In genomic region chr7:22572937-22573336, GRCh38 we compare ENCODE assay signal across 13 cellular contexts.
DNase-seq lines count a peak whose midpoint lies in the region; ATAC-seq and TF ChIP-seq lines count a peak whose summit lies in the region.
"Had no signal": no experiment of that assay in that cellular context is flagged by ENCODE, and none has a peak within 500 bp of the region (broad histone marks: within the 10 kb centered on the region; RNA-seq: fewer than 3 reads in every experiment).

No MANE protein-coding gene starts in this region.

- H3K27ac ChIP-seq in OCI-LY7 (ENCODE audit: low read depth, low read length, poor library complexity, severe bottlenecking) (no peak overlapping the region), aorta (ENCODE audit: low read depth in 1 of 2, low read length in 2 of 2) (no peak overlapping the region)

- H3K79me2 ChIP-seq in OCI-LY7 (ENCODE audit: insufficient read depth, low read depth, low read length): no peaks in the 10 kb centered on the region

- no peak overlapping the region for H2AFZ ChIP-seq in OCI-LY7 (ENCODE audit: low read length)

- H3K36me3 Mint-ChIP-seq in mesothelial cell of epicardium: no peaks in the 10 kb centered on the region
- no peaks in the 10 kb centered on the region for H3K36me3 Mint-ChIP-seq in activated T-cell treated with anti-CD3 and anti-CD28 coated beads, Interleukin-2, amount 50 U/mL, for 4 hours (ENCODE audit: insufficient read depth)
- H3K36me3 Mint-ChIP-seq in activated CD4-positive, alpha-beta T cell treated with anti-CD3 and anti-CD28 coated beads, Interleukin-2, amount 10 ng/mL, durations not matched to agents 24 days and 14 days (ENCODE audit: low read depth): no peaks in the 10 kb centered on the region
- H3K36me3 Mint-ChIP-seq: CD4-positive, alpha-beta memory T cell had no signal

- POLR2A ChIA-PET in OCI-LY7 (lab: Charles Lee): no interaction called here

- H3K9me3 ChIP-seq in OCI-LY7 (ENCODE audit: low read length) (no peaks in the 10 kb centered on the region), aorta (ENCODE audit: control insufficient read depth, low read length) (no peaks in the 10 kb centered on the region)

- CTCF ChIA-PET in OCI-LY7 (lab: Charles Lee; ENCODE audit: unreplicated experiment): interaction anchor here (1.0 kb wide), 1 partner anchor 16 kb away, joined by 4 read pairs; no protein-coding TSS in a partner anchor

- peak; percentile 97 for DNase-seq in Daoy (ENCODE audit: low read depth)
- peak; percentile 98 for DNase-seq in M059J (ENCODE audit: low read depth)
- DNase-seq in choroid plexus epithelial cell (ENCODE audit: low read depth): peak; percentile 56
- DNase-seq in mesothelial cell of epicardium (ENCODE audit: low spot score in 2 of 2, unreplicated experiment in 2 of 2): no peak
- DNase-seq in OCI-LY7 (ENCODE audit: low spot score): no peak
- no peak for DNase-seq in aorta
- no peak for DNase-seq in activated T-cell treated with anti-CD3 and anti-CD28 coated beads, Interleukin-2, amount 50 U/mL, for 4 hours
- no peak for DNase-seq in activated CD4-positive, alpha-beta T cell treated with anti-CD3 and anti-CD28 coated beads, Interleukin-2, amount 10 ng/mL, durations not matched to agents 24 days and 14 days
- DNase-seq: CD4-positive, alpha-beta memory T cell; GOT3; stimulated activated naive CD4-positive, alpha-beta T cell treated with Interleukin-2 at 50 U/mL for 16 hours had no signal

- no peak for ATAC-seq in aorta (ENCODE audit: low FRiP score)
- ATAC-seq in activated T-cell treated with anti-CD3 and anti-CD28 coated beads, Interleukin-2, amount 50 U/mL, for 4 hours: no peak
- ATAC-seq: activated CD4-positive, CD25-positive, alpha-beta regulatory T cell treated with anti-CD3 and anti-CD28 coated beads, Interleukin-2, amount 50 U/mL, for 24 hours; activated naive CD4-positive, alpha-beta T cell treated with anti-CD3 and anti-CD28 coated beads, Interleukin-2, amount 50 U/mL, for 72 hours had no signal

- no peaks in the 10 kb centered on the region for H3K27me3 ChIP-seq in aorta (ENCODE audit: control insufficient read depth in 1 of 2, insufficient read depth in 2 of 2, low read length in 1 of 2)

- H3K4me2 ChIP-seq in OCI-LY7 (ENCODE audit: low read length): no peak overlapping the region

- H3K27me3 Mint-ChIP-seq in mesothelial cell of epicardium (ENCODE audit: low read depth): no peaks in the 10 kb centered on the region
- peaks cover 33% of the 10 kb centered on the region for H3K27me3 Mint-ChIP-seq in activated T-cell treated with anti-CD3 and anti-CD28 coated beads, Interleukin-2, amount 50 U/mL, for 4 hours (ENCODE audit: low read depth)
- peaks cover 61% of the 10 kb centered on the region for H3K27me3 Mint-ChIP-seq in activated CD4-positive, alpha-beta T cell treated with anti-CD3 and anti-CD28 coated beads, Interleukin-2, amount 10 ng/mL, durations not matched to agents 24 days and 14 days

- H3K36me3 ChIP-seq in OCI-LY7 (ENCODE audit: insufficient read depth, low read length) (no peaks in the 10 kb centered on the region), aorta (ENCODE audit: control insufficient read depth in 1 of 2, insufficient read depth in 2 of 2, low read length in 1 of 2) (no peaks in the 10 kb centered on the region)

- no peaks in the 10 kb centered on the region for H3K9me3 Mint-ChIP-seq in mesothelial cell of epicardium
- H3K9me3 Mint-ChIP-seq in activated T-cell treated with anti-CD3 and anti-CD28 coated beads, Interleukin-2, amount 50 U/mL, for 4 hours: no peaks in the 10 kb centered on the region
- H3K9me3 Mint-ChIP-seq in activated CD4-positive, alpha-beta T cell treated with anti-CD3 and anti-CD28 coated beads, Interleukin-2, amount 10 ng/mL, durations not matched to agents 24 days and 14 days: no peaks in the 10 kb centered on the region
- H3K9me3 Mint-ChIP-seq: activated naive CD4-positive, alpha-beta T cell treated with anti-CD3 and anti-CD28 coated beads, Interleukin-2, amount 50 U/mL, for 72 hours; CD4-positive, alpha-beta memory T cell had no signal

- no peaks in the 10 kb centered on the region for H3K4me1 ChIP-seq in OCI-LY7 (ENCODE audit: insufficient read depth, low read length, poor library complexity, severe bottlenecking)
- peaks cover 0 to 4% of the 10 kb centered on the region in 2 donors for H3K4me1 ChIP-seq in aorta (ENCODE audit: control insufficient read depth in 1 of 2, insufficient read depth in 2 of 2, low read length in 2 of 2)

- BruUV-seq in OCI-LY7 (replicated peaks; lab: Mats Ljungman, UMichigan): no TSS peak

- H3K4me1 Mint-ChIP-seq in mesothelial cell of epicardium: peaks cover 7% of the 10 kb centered on the region
- peaks cover 4% of the 10 kb centered on the region for H3K4me1 Mint-ChIP-seq in activated T-cell treated with anti-CD3 and anti-CD28 coated beads, Interleukin-2, amount 50 U/mL, for 4 hours (ENCODE audit: low read depth)
- H3K4me1 Mint-ChIP-seq in activated CD4-positive, alpha-beta T cell treated with anti-CD3 and anti-CD28 coated beads, Interleukin-2, amount 10 ng/mL, durations not matched to agents 24 days and 14 days: peaks cover 11% of the 10 kb centered on the region

- H3K4me3 ChIP-seq in choroid plexus epithelial cell (ENCODE audit: low read depth, low read length) (no peak overlapping the region), OCI-LY7 (ENCODE audit: low read depth, low read length, poor library complexity, severe bottlenecking) (no peak overlapping the region), aorta (ENCODE audit: low read length in 2 of 2) (no peak overlapping the region)

- no peaks in the 10 kb centered on the region for H4K20me1 ChIP-seq in OCI-LY7 (ENCODE audit: insufficient read depth, low read length)

- H3K4me3 Mint-ChIP-seq in mesothelial cell of epicardium: no peak overlapping the region
- no peak overlapping the region for H3K4me3 Mint-ChIP-seq in activated T-cell treated with anti-CD3 and anti-CD28 coated beads, Interleukin-2, amount 50 U/mL, for 4 hours
- no peak overlapping the region for H3K4me3 Mint-ChIP-seq in activated CD4-positive, alpha-beta T cell treated with anti-CD3 and anti-CD28 coated beads, Interleukin-2, amount 10 ng/mL, durations not matched to agents 24 days and 14 days
- H3K4me3 Mint-ChIP-seq: CD4-positive, alpha-beta memory T cell had no signal

- H3K27ac Mint-ChIP-seq in mesothelial cell of epicardium: peak overlapping the region; percentile 24
- H3K27ac Mint-ChIP-seq in activated CD4-positive, alpha-beta T cell treated with anti-CD3 and anti-CD28 coated beads, Interleukin-2, amount 10 ng/mL, durations not matched to agents 24 days and 14 days: no peak overlapping the region
- H3K27ac Mint-ChIP-seq: activated naive CD4-positive, alpha-beta T cell treated with anti-CD3 and anti-CD28 coated beads, Interleukin-2, amount 50 U/mL, for 72 hours; CD4-positive, alpha-beta memory T cell had no signal

- TF ChIP-seq CTCF in choroid plexus epithelial cell (conservative IDR thresholded peaks at IDR 0.05; ENCODE audit: low read depth, low read length) (no peak), mesothelial cell of epicardium (IDR thresholded peaks at IDR 0.05; ENCODE audit: unreplicated experiment) (no peak), OCI-LY7 (conservative IDR thresholded peaks at IDR 0.05; ENCODE audit: low read length) (no peak)

- intact Hi-C loops in OCI-LY7 (cut with micrococcal nuclease; ENCODE audit: unreplicated experiment) (no loop called here), aorta (cut with DNase I) (no loop called here)
- intact Hi-C loops in activated CD4-positive, alpha-beta T cell treated with anti-CD3 and anti-CD28 coated beads, Interleukin-2, amount 10 ng/mL, durations not matched to agents 24 days and 14 days (cut with micrococcal nuclease): no loop called here

- 68 to 70% methylated on average over 7 of the region's 7 CpGs for WGBS in aorta, 2 donors

- no peaks in the 10 kb centered on the region for H3K9me2 ChIP-seq in OCI-LY7 (ENCODE audit: insufficient read depth, low read length)

Comparison
In these comparisons a context has a peak if more than half of its experiments do, and no peak if none do; other contexts are left out.
1. DNase-seq: peak in Daoy (single experiment), M059J (single experiment) and choroid plexus epithelial cell (single experiment); none in mesothelial cell of epicardium (0 of 2), OCI-LY7 (single experiment), aorta (0 of 2), activated T-cell treated with anti-CD3 and anti-CD28 coated beads, Interleukin-2, amount 50 U/mL, for 4 hours (single experiment) and activated CD4-positive, alpha-beta T cell treated with anti-CD3 and anti-CD28 coated beads, Interleukin-2, amount 10 ng/mL, durations not matched to agents 24 days and 14 days (single experiment).